In genomic region chr13:66859934-66860867, GRCh38 we compare ENCODE assay signal across 1 cellular context.
TF ChIP-seq lines count a peak whose summit lies in the region.

No MANE protein-coding gene starts in this region.

TF ChIP-seq in WTC11, 78 proteins besides CTCF, POLR2A, EP300 and RAD21 (continued from another document):
- no peak for TF ChIP-seq PRDM15 (CRISPR knock-in tag; IDR thresholded peaks at IDR 0.05)
- TF ChIP-seq ZNF423 (CRISPR knock-in tag; IDR thresholded peaks at IDR 0.05), result no peak
- TF ChIP-seq PRRX2 (CRISPR knock-in tag; IDR thresholded peaks at IDR 0.05), result no peak
